In the genomic region with DNA sequence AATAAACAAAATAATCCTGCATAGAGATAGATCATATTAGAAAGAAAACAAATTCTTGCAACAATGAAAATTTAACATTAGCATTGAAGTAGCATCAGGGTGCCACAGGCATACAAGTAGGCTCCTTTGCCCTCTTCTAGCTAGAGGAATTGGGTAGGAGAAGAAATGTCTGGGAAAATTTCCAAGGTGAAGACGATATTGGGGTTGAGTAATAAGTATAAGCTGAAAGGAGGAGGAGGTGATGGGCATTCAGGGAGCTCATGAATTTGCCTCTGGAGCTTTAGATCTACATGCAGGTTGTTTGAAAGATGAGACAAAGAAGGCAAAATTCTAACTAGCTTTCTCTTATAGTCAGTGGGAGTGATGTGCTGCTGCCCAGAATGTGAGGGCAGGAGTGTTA, we compare ENCODE assay signal across 22 cellular contexts.
"Had no signal": no experiment of that assay in that cellular context is flagged by ENCODE, and none has a peak within 500 bp of the region (broad histone marks: within the 10 kb centered on the region; RNA-seq: fewer than 3 reads in every experiment).

No MANE protein-coding gene starts in this region.

- H3K27me3 ChIP-seq: neutrophil, pancreas, right lobe of liver, stomach, testis, tibial artery had no signal

- H3K36me3 Mint-ChIP-seq: memory B cell; natural killer cell treated with Interleukin-12 subunit alpha and Interleukin-12 subunit beta and Interleukin-15 and Interleukin-18, amount 100 ng/mL, for 72 hours; stimulated activated effector memory CD8-positive, alpha-beta T cell treated with anti-CD3 and anti-CD28 coated beads, Interleukin-12 subunit alpha, Interleukin-12 subunit beta, amount 100 ng/mL, for 72 hours; type B pancreatic cell had no signal

- H3K4me1 Mint-ChIP-seq: endodermal cell; memory B cell; stimulated activated effector memory CD8-positive, alpha-beta T cell treated with anti-CD3 and anti-CD28 coated beads, Interleukin-12 subunit alpha, Interleukin-12 subunit beta, amount 100 ng/mL, for 72 hours had no signal

- H3K9me3 ChIP-seq: pancreas, right lobe of liver, stomach, testis, tibial artery had no signal

- H3K9me3 Mint-ChIP-seq: endodermal cell, neural crest cell had no signal

- H3K4me3 Mint-ChIP-seq: dendritic cell treated with granulocyte-macrophage colony-stimulating factor and Interleukin-4, amounts not matched to agents 40 ng/mL and 50 ng/mL, for 4 days; endodermal cell; memory B cell; natural killer cell treated with Interleukin-12 subunit alpha and Interleukin-12 subunit beta and Interleukin-15 and Interleukin-18, amount 100 ng/mL, for 72 hours; neural crest cell; stimulated activated effector memory CD8-positive, alpha-beta T cell treated with anti-CD3 and anti-CD28 coated beads, Interleukin-12 subunit alpha, Interleukin-12 subunit beta, amount 100 ng/mL, for 72 hours; type B pancreatic cell had no signal

- ATAC-seq: esophagus mucosa; left lobe of liver; natural killer cell treated with Interleukin-12 subunit alpha and Interleukin-12 subunit beta and Interleukin-15 and Interleukin-18, amount 100 ng/mL, for 72 hours; pancreas; right lobe of liver; stimulated activated effector memory CD8-positive, alpha-beta T cell treated with anti-CD3 and anti-CD28 coated beads, Interleukin-12 subunit alpha, Interleukin-12 subunit beta, amount 100 ng/mL, for 72 hours had no signal

- H3K27ac Mint-ChIP-seq: dendritic cell treated with granulocyte-macrophage colony-stimulating factor and Interleukin-4, amounts not matched to agents 40 ng/mL and 50 ng/mL, for 4 days; endodermal cell; memory B cell; natural killer cell treated with Interleukin-12 subunit alpha and Interleukin-12 subunit beta and Interleukin-15 and Interleukin-18, amount 100 ng/mL, for 72 hours; stimulated activated effector memory CD8-positive, alpha-beta T cell treated with anti-CD3 and anti-CD28 coated beads, Interleukin-12 subunit alpha, Interleukin-12 subunit beta, amount 100 ng/mL, for 72 hours; type B pancreatic cell had no signal

- DNase-seq: effector CD8-positive, alpha-beta T cell; endodermal cell; kidney; pancreas; right lobe of liver; stimulated activated CD4-positive, alpha-beta T cell treated with anti-CD3 and anti-CD28 coated beads, Interleukin-2, amount 100 ng/mL, for 24 hours; stimulated activated CD4-positive, alpha-beta T cell treated with anti-CD3 and anti-CD28 coated beads, Interleukin-4, amount 100 ng/mL, for 24 hours; stimulated activated naive CD4-positive, alpha-beta T cell treated with Interleukin-2 at 50 U/mL for 16 hours; stomach; testis; tibial artery had no signal

- H3K4me1 ChIP-seq: pancreas, right lobe of liver, stomach, testis, tibial artery had no signal

- H3K27ac ChIP-seq: epithelial cell of prostate, neutrophil, pancreas, right lobe of liver, stomach, testis, tibial artery had no signal

- H3K36me3 ChIP-seq: neutrophil, pancreas, right lobe of liver, stomach, tibial artery had no signal

- H3K4me3 ChIP-seq: lung, pancreas, right lobe of liver, stomach, testis, tibial artery had no signal

- H3K27me3 Mint-ChIP-seq: dendritic cell treated with granulocyte-macrophage colony-stimulating factor and Interleukin-4, amounts not matched to agents 40 ng/mL and 50 ng/mL, for 4 days; memory B cell; natural killer cell treated with Interleukin-12 subunit alpha and Interleukin-12 subunit beta and Interleukin-15 and Interleukin-18, amount 100 ng/mL, for 72 hours; type B pancreatic cell had no signal
